In genomic region chr17:30840775-30841174, GRCh38 we compare ENCODE assay signal across 19 cellular contexts.
"Had no signal": no experiment of that assay in that cellular context is flagged by ENCODE, and none has a peak within 500 bp of the region (broad histone marks: within the 10 kb centered on the region; RNA-seq: fewer than 3 reads in every experiment).

No MANE protein-coding gene starts in this region.

- DNase-seq: activated CD4-positive, alpha-beta T cell treated with anti-CD3 and anti-CD28 coated beads, Interleukin-2, amount 10 ng/mL, durations not matched to agents 24 days and 14 days; activated CD4-positive, CD25-positive, alpha-beta regulatory T cell; activated CD8-positive, alpha-beta memory T cell treated with anti-CD3 and anti-CD28 coated beads, Interleukin-2, amount 50 U/mL, for 48 hours; activated gamma-delta T cell; activated naive CD8-positive, alpha-beta T cell treated with anti-CD3 and anti-CD28 coated beads for 36 hours; activated T-cell treated with anti-CD3 and anti-CD28 coated beads, Interleukin-2, amount 50 U/mL, for 72 hours; amygdala; body of pancreas; caudate nucleus; cortex of kidney; effector memory CD4-positive, alpha-beta T cell; head of caudate nucleus; immature natural killer cell; mucosa of descending colon; natural killer cell; stimulated activated CD4-positive, alpha-beta T cell treated with anti-CD3 and anti-CD28 coated beads, Interleukin-12 subunit alpha, Interleukin-12 subunit beta, amount 100 ng/mL, for 4 hours; stimulated activated CD4-positive, alpha-beta T cell treated with anti-CD3 and anti-CD28 coated beads, Interleukin-2, amount 100 ng/mL, for 24 hours had no signal

- H3K9me3 Mint-ChIP-seq: activated CD4-positive, alpha-beta T cell treated with anti-CD3 and anti-CD28 coated beads, Interleukin-2, amount 10 ng/mL, durations not matched to agents 24 days and 14 days; activated naive CD8-positive, alpha-beta T cell treated with anti-CD3 and anti-CD28 coated beads for 36 hours; activated T-cell treated with anti-CD3 and anti-CD28 coated beads, Interleukin-2, amount 50 U/mL, for 72 hours; immature natural killer cell; natural killer cell had no signal

- H3K4me3 ChIP-seq: body of pancreas, mucosa of descending colon had no signal

- H3K9me3 ChIP-seq: body of pancreas, mucosa of descending colon, tibial nerve had no signal

- H3K27me3 ChIP-seq: body of pancreas, tibial nerve had no signal

- FAIRE-seq: frontal cortex had no signal

- H3K4me1 Mint-ChIP-seq: activated naive CD8-positive, alpha-beta T cell treated with anti-CD3 and anti-CD28 coated beads for 36 hours; immature natural killer cell; natural killer cell had no signal

- ATAC-seq: activated T-cell treated with anti-CD3 and anti-CD28 coated beads, Interleukin-2, amount 50 U/mL, for 72 hours; body of pancreas; mucosa of descending colon; natural killer cell had no signal

- H3K27me3 Mint-ChIP-seq: activated CD4-positive, alpha-beta T cell treated with anti-CD3 and anti-CD28 coated beads, Interleukin-2, amount 10 ng/mL, durations not matched to agents 24 days and 14 days; activated naive CD8-positive, alpha-beta T cell treated with anti-CD3 and anti-CD28 coated beads for 36 hours had no signal

- H3K4me3 Mint-ChIP-seq: activated CD4-positive, alpha-beta T cell treated with anti-CD3 and anti-CD28 coated beads, Interleukin-2, amount 10 ng/mL, durations not matched to agents 24 days and 14 days; activated naive CD8-positive, alpha-beta T cell treated with anti-CD3 and anti-CD28 coated beads for 36 hours; activated T-cell treated with anti-CD3 and anti-CD28 coated beads, Interleukin-2, amount 50 U/mL, for 72 hours; immature natural killer cell; natural killer cell had no signal

- H3K36me3 Mint-ChIP-seq: natural killer cell had no signal

- H3K27ac Mint-ChIP-seq: activated CD4-positive, alpha-beta T cell treated with anti-CD3 and anti-CD28 coated beads, Interleukin-2, amount 10 ng/mL, durations not matched to agents 24 days and 14 days; activated naive CD8-positive, alpha-beta T cell treated with anti-CD3 and anti-CD28 coated beads for 36 hours; activated T-cell treated with anti-CD3 and anti-CD28 coated beads, Interleukin-2, amount 50 U/mL, for 72 hours; immature natural killer cell; natural killer cell had no signal

- H3K4me1 ChIP-seq: tibial nerve had no signal

- H3K27ac ChIP-seq: tibial nerve had no signal
